ENCODE assay signal across 19 cellular contexts in genomic region chr9:134422701-134423100, GRCh38.
DNase-seq lines count a peak whose midpoint lies in the region; ATAC-seq, FAIRE-seq and TF ChIP-seq lines count a peak whose summit lies in the region.
"Had no signal": no experiment of that assay in that cellular context is flagged by ENCODE, and none has a peak within 500 bp of the region (broad histone marks: within the 10 kb centered on the region; RNA-seq: fewer than 3 reads in every experiment).

No MANE protein-coding gene starts in this region.

- ATAC-seq in Right ventricle myocardium inferior (peak; percentile 9), pancreas (peak; percentile 8 to 53 (median 36)), HG02981 (IDR thresholded peaks at IDR 0.05; ENCODE audit: unreplicated experiment) (no peak)
- ATAC-seq: T-helper 17 cell had no signal

- H3K9me3 ChIP-seq in right atrium auricular region: no peaks in the 10 kb centered on the region
- no peaks in the 10 kb centered on the region for H3K9me3 ChIP-seq in pancreas
- no peaks in the 10 kb centered on the region for H3K9me3 ChIP-seq in uterus
- H3K9me3 ChIP-seq: BLaER1, SJSA1 had no signal

- DNase-seq in Right ventricle myocardium inferior (ENCODE audit: missing footprints) (no peak), right atrium auricular region (ENCODE audit: low spot score) (no peak), left kidney (ENCODE audit: low read depth, low spot score) (peak; percentile 80), pancreas (no peak), uterus (peak; percentile 68 to 77), 8988T (no peak)
- DNase-seq in activated naive CD4-positive, alpha-beta T cell (lab: John Stamatoyannopoulos, UW): no peak
- DNase-seq: activated CD4-positive, alpha-beta T cell treated with anti-CD3 and anti-CD28 coated beads, Interleukin-2, amount 50 U/mL, for 48 hours; activated naive CD4-positive, alpha-beta T cell treated with anti-CD3 and anti-CD28 coated beads, Interleukin-2, amount 10 ng/mL, durations not matched to agents 7 days and 5 days; activated T-cell treated with anti-CD3 and anti-CD28 coated beads, Interleukin-2, amount 50 U/mL, for 1 hour; Calu3; NCI-H1417 treated with DMSO at 0.1 percent for 48 hours; NCI-H69; nucleus accumbens; T-helper 17 cell had no signal

- no peak for FAIRE-seq in pancreas (lab: Jason Lieb, UNC)
- FAIRE-seq: HTR-8/SVneo had no signal

- H3K36me3 ChIP-seq in right atrium auricular region (peaks cover 31% of the 10 kb centered on the region), pancreas (no peaks in the 10 kb centered on the region), uterus (no peaks in the 10 kb centered on the region)

- peaks cover 0 to 40% of the 10 kb centered on the region in 2 donors for H3K4me1 ChIP-seq in right atrium auricular region
- H3K4me1 ChIP-seq in pancreas: no peaks in the 10 kb centered on the region
- H3K4me1 ChIP-seq in uterus: peaks cover 0 to 13% of the 10 kb centered on the region in 2 donors
- H3K4me1 ChIP-seq: SJSA1 had no signal

- no peaks in the 10 kb centered on the region for H3K27me3 ChIP-seq in right atrium auricular region
- no peaks in the 10 kb centered on the region for H3K27me3 ChIP-seq in pancreas
- H3K27me3 ChIP-seq in uterus: no peaks in the 10 kb centered on the region
- H3K27me3 ChIP-seq: BLaER1, SJSA1 had no signal

- intact Hi-C loops in Right ventricle myocardium inferior (cut with DNase I): no loop called here
- intact Hi-C loops in pancreas (cut with DNase I): loop anchor here in 1 of 3 donors (10.0 kb wide), 1 partner anchor 88 kb away; no protein-coding TSS in a partner anchor
- intact Hi-C loops in uterus (cut with DNase I; ENCODE audit: low total_unique reads): loop anchor here (10.0 kb wide), 1 partner anchor 88 kb away; no protein-coding TSS in a partner anchor

- TF ChIP-seq POLR2A in uterus (IDR thresholded peaks at IDR 0.05): no peak

- H3K4me3 ChIP-seq in right atrium auricular region (no peak overlapping the region), pancreas (no peak overlapping the region), uterus (no peak overlapping the region)
- H3K4me3 ChIP-seq: BLaER1, SJSA1 had no signal

- TF ChIP-seq CTCF in right atrium auricular region (IDR thresholded peaks at IDR 0.05) (no peak), pancreas (IDR thresholded peaks at IDR 0.05) (no peak), uterus (IDR thresholded peaks at IDR 0.05) (no peak)

- H3K27ac ChIP-seq in right atrium auricular region (peak overlapping the region in 1 of 2 donors; percentile 26), pancreas (no peak overlapping the region), uterus (peak overlapping the region; percentile 54 to 77)
- H3K27ac ChIP-seq: BLaER1, SJSA1 had no signal

- 74 to 79% methylated on average over 12 of the region's 12 CpGs for WGBS in pancreas, 2 donors

Comparison
In these comparisons a context has a peak if more than half of its experiments do, and no peak if none do; other contexts are left out.
1. DNase-seq: peak in left kidney (single experiment) and uterus (2 of 2); none in Right ventricle myocardium inferior (single experiment), right atrium auricular region (single experiment), pancreas (0 of 6), 8988T (single experiment) and activated naive CD4-positive, alpha-beta T cell (0 of 4).
2. H3K27ac ChIP-seq: peak in uterus (2 of 2); none in pancreas (0 of 4).